In genomic region chr4:16225681-16225995, GRCh38 we compare ENCODE assay signal across 8 cellular contexts.
DNase-seq lines count a peak whose midpoint lies in the region; ATAC-seq lines count a peak whose summit lies in the region.

No MANE protein-coding gene starts in this region.

- peak in 1 of 61 donors; percentile 15 for DNase-seq in caudate nucleus (lab: John Stamatoyannopoulos, UW)
- DNase-seq in dedifferentiated amniotic fluid mesenchymal stem cell (ENCODE audit: extremely low spot score), result no peak
- DNase-seq in DMS153 (lab: John Stamatoyannopoulos, UW), result no peak

- H3K27me3 ChIP-seq in HUES48 (ENCODE audit: control insufficient read depth, insufficient read depth, low read length), result no peaks in the 10 kb centered on the region
- no peaks in the 10 kb centered on the region for H3K27me3 ChIP-seq in muscle layer of duodenum (ENCODE audit: low read depth, low read length)

- H3K4me1 ChIP-seq in ES-I3 (ENCODE audit: insufficient read depth, low read length) (peaks cover 14% of the 10 kb centered on the region; the same call in 1 of the 2 replicates), HUES48 (ENCODE audit: control insufficient read depth, insufficient read depth, low read length) (peaks cover 29% of the 10 kb centered on the region), muscle layer of duodenum (ENCODE audit: control insufficient read depth in 1 of 2, insufficient read depth in 2 of 2, low read length in 2 of 2) (peaks cover 12 to 38% of the 10 kb centered on the region in 2 donors)

- H3K4me3 ChIP-seq in HUES48 (ENCODE audit: low read depth, low read length) (peak overlapping the region; percentile 70), muscle layer of duodenum (ENCODE audit: low read depth in 1 of 2, low read length in 2 of 2) (peak overlapping the region; percentile 70 to 94)

- H3K27ac ChIP-seq in HUES48 (ENCODE audit: low read depth, low read length), result peak overlapping the region; percentile 92
- peak overlapping the region; percentile 54 for H3K27ac ChIP-seq in caudate nucleus (ENCODE audit: low read depth, low read length)
- H3K27ac ChIP-seq in muscle layer of duodenum (ENCODE audit: low read length), result peak overlapping the region; percentile 74

- H3K36me3 ChIP-seq in ES-I3 (ENCODE audit: insufficient read depth, low read length), result no peaks in the 10 kb centered on the region
- H3K36me3 ChIP-seq in HUES48 (ENCODE audit: control insufficient read depth, insufficient read depth, low read length), result no peaks in the 10 kb centered on the region
- H3K36me3 ChIP-seq in muscle layer of duodenum (ENCODE audit: control insufficient read depth in 1 of 2, insufficient read depth in 2 of 2, low read length in 2 of 2), result no peaks in the 10 kb centered on the region

- peak overlapping the region; percentile 96 for H3K9ac ChIP-seq in ES-I3 (ENCODE audit: low read depth, low read length)
- peak overlapping the region; percentile 29 for H3K9ac ChIP-seq in HUES48 (ENCODE audit: low read depth, low read length)

- no peaks in the 10 kb centered on the region for H3K9me3 ChIP-seq in ES-I3 (ENCODE audit: control insufficient read depth, insufficient read depth, low read length)
- no peaks in the 10 kb centered on the region for H3K9me3 ChIP-seq in HUES48 (ENCODE audit: control insufficient read depth, insufficient read depth, low read length)
- H3K9me3 ChIP-seq in muscle layer of duodenum (ENCODE audit: control insufficient read depth in 1 of 2, low read length in 2 of 2), result no peaks in the 10 kb centered on the region

- no peak for ATAC-seq in HG03039 (IDR thresholded peaks at IDR 0.05; ENCODE audit: unreplicated experiment)
- ATAC-seq in HG03097 (IDR thresholded peaks at IDR 0.05; ENCODE audit: low FRiP score, unreplicated experiment), result no peak
